8 cellular contexts compared by ENCODE assay signal in genomic region chr18:9614401-9615279, GRCh38. TPM values are rescaled to one million over a fixed set of nuclear protein-coding genes. Genes with fewer than 3 reads are reported as not detected.
DNase-seq lines count a peak whose midpoint lies in the region; ATAC-seq and TF ChIP-seq lines count a peak whose summit lies in the region.

PPP4R1 (minus strand) TSS chr18:9614559; CDS start chr18:9614484, 75 bp downstream.

- TF ChIP-seq POLR2A in upper lobe of left lung (IDR thresholded peaks at IDR 0.05): peak in 2 of 4 donors; percentile 69 to 77

- H3K4me2 ChIP-seq in GM23338: peak within 1 kb of the TSS; percentile 84

- no peaks in the 10 kb centered on the region for H3K9me2 ChIP-seq in GM23338 (ENCODE audit: insufficient read depth)

- peaks cover 29% of the 10 kb centered on the region for H3K4me1 Mint-ChIP-seq in GM23338
- peaks cover 40% of the 10 kb centered on the region for H3K4me1 Mint-ChIP-seq in T-helper 1 cell treated with Interleukin-12 subunit alpha and Interleukin-12 subunit beta and Interleukin-4 antibody, amounts not matched to agents 30 μg/mL and 1 μg/mL, for 36 hours (ENCODE audit: low read depth)

- peak within 1 kb of the TSS; percentile 93 for H3K4me3 Mint-ChIP-seq in GM23338
- peak within 1 kb of the TSS; percentile 92 for H3K4me3 Mint-ChIP-seq in T-helper 1 cell treated with Interleukin-12 subunit alpha and Interleukin-12 subunit beta and Interleukin-4 antibody, amounts not matched to agents 30 μg/mL and 1 μg/mL, for 36 hours

- 0 out of 2 replicates have a peak within 1 kb of the TSS, but pooled peaks have one; percentile 12 for H2AFZ ChIP-seq in GM23338

- H3K27ac ChIP-seq in GM23338 (ENCODE audit: low read depth) (peak within 1 kb of the TSS; percentile 96), upper lobe of left lung (peak within 1 kb of the TSS; percentile 96 to 99 (median 98))

- H3K4me3 ChIP-seq in GM23338 (peak within 1 kb of the TSS; percentile 85), upper lobe of left lung (peak within 1 kb of the TSS; percentile 61 to 87 (median 72))

- peaks cover 7% of the 10 kb centered on the region for H3K27me3 Mint-ChIP-seq in GM23338 (ENCODE audit: insufficient read depth, low read depth, poor library complexity)
- H3K27me3 Mint-ChIP-seq in T-helper 1 cell treated with Interleukin-12 subunit alpha and Interleukin-12 subunit beta and Interleukin-4 antibody, amounts not matched to agents 30 μg/mL and 1 μg/mL, for 36 hours (ENCODE audit: low read depth): no peaks in the 10 kb centered on the region

- DNase-seq in ELF-1 (ENCODE audit: low read depth, low spot score): peak; percentile 86
- DNase-seq in GM23338 (ENCODE audit: low spot score): peak; percentile 89
- DNase-seq in M059J (ENCODE audit: low read depth): peak; percentile 77
- peak; percentile 63 for DNase-seq in amniotic epithelial cell (ENCODE audit: low read depth)
- DNase-seq in left cardiac atrium: peak; percentile 84
- peak; percentile 60 to 97 (median 74) for DNase-seq in posterior cingulate gyrus
- peak; percentile 85 to 97 for DNase-seq in upper lobe of left lung

- H3K36me3 ChIP-seq in GM23338 (ENCODE audit: insufficient read depth): no peaks in the 10 kb centered on the region
- H3K36me3 ChIP-seq in upper lobe of left lung: peaks cover 0 to 14% (median 5%) of the 10 kb centered on the region in 4 donors

- no peak for TF ChIP-seq EP300 in upper lobe of left lung (IDR thresholded peaks at IDR 0.05)

- H3K4me1 ChIP-seq in GM23338 (ENCODE audit: insufficient read depth): peaks cover 20% of the 10 kb centered on the region
- peaks cover 35 to 42% (median 37%) of the 10 kb centered on the region in 4 donors for H3K4me1 ChIP-seq in upper lobe of left lung

- peaks cover 41% of the 10 kb centered on the region for H3K79me2 ChIP-seq in GM23338 (replicated peaks; ENCODE audit: insufficient read depth)

- H3F3A ChIP-seq in GM23338 (replicated peaks; ENCODE audit: low read depth): peaks cover 5% of the 10 kb centered on the region; the same call in 1 of the 2 replicates

- peaks cover 20% of the 10 kb centered on the region for H3K36me3 Mint-ChIP-seq in GM23338 (ENCODE audit: low read depth)
- peaks cover 11% of the 10 kb centered on the region for H3K36me3 Mint-ChIP-seq in T-helper 1 cell treated with Interleukin-12 subunit alpha and Interleukin-12 subunit beta and Interleukin-4 antibody, amounts not matched to agents 30 μg/mL and 1 μg/mL, for 36 hours (ENCODE audit: low read depth)

- ATAC-seq in GM23338 (peak; percentile 83), left cardiac atrium (peak; percentile 76 to 81), upper lobe of left lung (ENCODE audit: low FRiP score in 2 of 2) (peak; percentile 70 to 83)

- no peaks in the 10 kb centered on the region for H3K9me3 ChIP-seq in upper lobe of left lung

- H3K27ac Mint-ChIP-seq in GM23338: peak within 1 kb of the TSS; percentile 90
- H3K27ac Mint-ChIP-seq in T-helper 1 cell treated with Interleukin-12 subunit alpha and Interleukin-12 subunit beta and Interleukin-4 antibody, amounts not matched to agents 30 μg/mL and 1 μg/mL, for 36 hours: peak within 1 kb of the TSS; percentile 85

- intact Hi-C loops in left cardiac atrium (cut with DNase I): loop anchor here (10.0 kb wide), 2 partner anchors 50 to 300 kb away; partner anchors contain the start of gene VAPA (in 1 of the 2)
- intact Hi-C loops in posterior cingulate gyrus (cut with DNase I): loop anchor here (5.0 to 10.0 kb wide), 2 partner anchors 50 to 137 kb away; partner anchors contain the start of gene RALBP1

- WGBS in upper lobe of left lung, 2 donors: 0% methylated on average over 5 to 27 of the region's 127 CpGs

- no peak for TF ChIP-seq CTCF in GM23338 (conservative IDR thresholded peaks at IDR 0.05; ENCODE audit: low read depth in 2 of 2)
- TF ChIP-seq CTCF in upper lobe of left lung (IDR thresholded peaks at IDR 0.05): no peak

- peaks cover 3% of the 10 kb centered on the region; the same call in 1 of the 2 replicates for H4K20me1 ChIP-seq in GM23338 (replicated peaks; ENCODE audit: insufficient read depth)

- no peaks in the 10 kb centered on the region; the same call in 2 of the 3 replicates for H3K9me3 Mint-ChIP-seq in GM23338
- H3K9me3 Mint-ChIP-seq in T-helper 1 cell treated with Interleukin-12 subunit alpha and Interleukin-12 subunit beta and Interleukin-4 antibody, amounts not matched to agents 30 μg/mL and 1 μg/mL, for 36 hours: no peaks in the 10 kb centered on the region

- H3K27me3 ChIP-seq in GM23338 (ENCODE audit: insufficient read depth) (no peaks in the 10 kb centered on the region), upper lobe of left lung (no peaks in the 10 kb centered on the region)

TF ChIP-seq in GM23338, 12 proteins besides CTCF, POLR2A, EP300 and RAD21:
- peak; percentile 56; the same call in 1 of the 2 replicates for TF ChIP-seq POLR2AphosphoS5 (IDR thresholded peaks at IDR 0.05; ENCODE audit: low read depth)
- peak; percentile 11; the same call in 1 of the 2 replicates for TF ChIP-seq CREB1 (CRISPR knock-in tag; IDR thresholded peaks at IDR 0.05; ENCODE audit: low read depth)
- no peak for TF ChIP-seq EZH2phosphoT487 (IDR thresholded peaks at IDR 0.05; ENCODE audit: unreplicated experiment)

RNA-seq across cellular contexts. Expression of gene PPP4R1, which starts in this region (rescaled TPM):
- 79.4 and 91.9 TPM in 2 replicates for total RNA-seq in GM23338 (2014; rRNA removed; shearing (Covaris generic))
- 18.1 and 18.7 TPM in 2 replicates for polyA plus RNA-seq in GM23338 (2016; fragmentation: Nextera tagmentation; extraction: Ambion mirVana)
- 82.5 and 86.4 TPM in 2 replicates for total RNA-seq in M059J (2014; rRNA removed; shearing (Covaris generic))
- total RNA-seq in left cardiac atrium (10 to 100 TPM; 55.8 to 77.6 TPM), upper lobe of left lung (100 to 1,000 TPM; 125 to 239 (median 189) TPM)

Comparison
In these comparisons a context has a peak if more than half of its experiments do, and no peak if none do; other contexts are left out.
1. Peak in every context shown above with its lines: DNase-seq, ATAC-seq, H3K4me3 ChIP-seq and H3K27ac ChIP-seq.